Comparison of ENCODE assay signal across 8 cellular contexts in the genomic region with DNA sequence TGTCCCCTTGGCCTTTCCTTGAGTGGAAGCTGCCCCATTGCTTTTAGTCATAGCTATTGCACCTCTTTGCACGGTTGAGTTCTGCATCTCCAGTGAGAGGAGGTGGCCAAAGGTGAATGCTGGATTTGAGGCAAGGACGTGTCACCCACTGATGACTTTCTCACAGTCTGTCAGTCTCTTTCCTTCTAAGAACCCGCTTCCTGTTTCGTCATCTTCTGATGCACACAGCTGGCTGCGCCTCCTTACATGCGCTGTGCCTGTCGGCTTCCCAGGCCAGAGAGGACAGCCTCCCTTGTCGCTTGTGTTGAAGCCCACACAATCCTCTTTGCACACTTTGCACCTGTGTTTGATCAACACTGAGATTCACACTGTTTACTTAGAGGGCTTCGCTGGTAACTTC. TPM values are rescaled to one million over a fixed set of nuclear protein-coding genes. Genes with fewer than 3 reads are reported as not detected.
DNase-seq lines count a peak whose midpoint lies in the region; ATAC-seq and TF ChIP-seq lines count a peak whose summit lies in the region.

No MANE protein-coding gene starts in this region.

- no peak overlapping the region for H3K27ac ChIP-seq in coronary artery

- peak overlapping the region; percentile 64 for H3K4me3 Mint-ChIP-seq in activated CD4-positive, alpha-beta T cell treated with anti-CD3 and anti-CD28 coated beads for 36 hours

- POLR2A ChIA-PET in activated CD4-positive, alpha-beta T cell treated with anti-CD3 and anti-CD28 coated beads for 36 hours (lab: Charles Lee): interaction anchor here (0.5 to 1.3 kb wide), 2 partner anchors 10 to 19 kb away, joined by 3 read pairs; no protein-coding TSS in a partner anchor

- CTCF ChIA-PET in activated CD4-positive, alpha-beta T cell treated with anti-CD3 and anti-CD28 coated beads for 36 hours (lab: Charles Lee): interaction anchor here (0.6 to 1.1 kb wide), 6 partner anchors 9 to 403 kb away, joined by 3 to 5 read pairs (median 4); no protein-coding TSS in a partner anchor

- no peaks in the 10 kb centered on the region for H3K9me3 Mint-ChIP-seq in activated CD4-positive, alpha-beta T cell treated with anti-CD3 and anti-CD28 coated beads for 36 hours (ENCODE audit: low read depth)

- no peak for TF ChIP-seq CTCF in coronary artery (IDR thresholded peaks at IDR 0.05)

- no peak overlapping the region for H3K4me3 ChIP-seq in coronary artery

- no peaks in the 10 kb centered on the region for H3K27me3 Mint-ChIP-seq in activated CD4-positive, alpha-beta T cell treated with anti-CD3 and anti-CD28 coated beads for 36 hours

- peaks cover 42% of the 10 kb centered on the region for H3K4me1 Mint-ChIP-seq in activated CD4-positive, alpha-beta T cell treated with anti-CD3 and anti-CD28 coated beads for 36 hours

- ATAC-seq in GM21381 (IDR thresholded peaks at IDR 0.05; ENCODE audit: unreplicated experiment): peak; percentile 77
- peak; percentile 94 for ATAC-seq in activated CD4-positive, alpha-beta T cell treated with anti-CD3 and anti-CD28 coated beads for 36 hours
- ATAC-seq in HG03469 (IDR thresholded peaks at IDR 0.05; ENCODE audit: unreplicated experiment): no peak

- peak overlapping the region; percentile 95 for H3K27ac Mint-ChIP-seq in activated CD4-positive, alpha-beta T cell treated with anti-CD3 and anti-CD28 coated beads for 36 hours

- intact Hi-C loops in activated CD4-positive, alpha-beta T cell treated with anti-CD3 and anti-CD28 coated beads for 36 hours (cut with DNase I, micrococcal nuclease): loop anchor here in 1 of 2 experiments (1.0 to 2.0 kb wide), 3 partner anchors 18 to 53 kb away; a partner anchor contains a TSS

- peak; percentile 88 for DNase-seq in activated CD4-positive, alpha-beta T cell treated with anti-CD3 and anti-CD28 coated beads for 36 hours
- DNase-seq in coronary artery (ENCODE audit: low spot score): peak; percentile 47
- DNase-seq in stimulated activated CD8-positive, alpha-beta memory T cell treated with anti-CD3 and anti-CD28 coated beads, Interleukin-15, amount 100 ng/mL, for 4 hours (ENCODE audit: low read depth in 2 of 2): peak; percentile 65 to 72
- DNase-seq in AG08395 (ENCODE audit: low spot score): no peak
- no peak for DNase-seq in hypothalamus (lab: John Stamatoyannopoulos, UW)
- DNase-seq in NCI-H1436 treated with DMSO at 0.1 percent for 48 hours (lab: John Stamatoyannopoulos, UW): no peak

- H3K36me3 Mint-ChIP-seq in activated CD4-positive, alpha-beta T cell treated with anti-CD3 and anti-CD28 coated beads for 36 hours (ENCODE audit: low read depth): peaks cover 52% of the 10 kb centered on the region

RNA-seq across cellular contexts. Expression of a gene that starts 41.8 kb away (rescaled TPM):
- total RNA-seq in activated CD4-positive, alpha-beta T cell treated with anti-CD3 and anti-CD28 coated beads for 36 hours: 10 to 100 TPM; 28.9 to 54.1 TPM

RNA-seq across cellular contexts. Expression of a gene that starts 53.3 kb away (rescaled TPM):
- 10 to 100 TPM; 40.2 to 58.7 TPM for total RNA-seq in activated CD4-positive, alpha-beta T cell treated with anti-CD3 and anti-CD28 coated beads for 36 hours

Comparison
In these comparisons a context has a peak if more than half of its experiments do, and no peak if none do; other contexts are left out.
1. DNase-seq: peak in activated CD4-positive, alpha-beta T cell treated with anti-CD3 and anti-CD28 coated beads for 36 hours (single experiment), coronary artery (single experiment) and stimulated activated CD8-positive, alpha-beta memory T cell treated with anti-CD3 and anti-CD28 coated beads, Interleukin-15, amount 100 ng/mL, for 4 hours (2 of 2); none in AG08395 (single experiment), hypothalamus (0 of 51) and NCI-H1436 treated with DMSO at 0.1 percent for 48 hours (single experiment).